In the genomic region with DNA sequence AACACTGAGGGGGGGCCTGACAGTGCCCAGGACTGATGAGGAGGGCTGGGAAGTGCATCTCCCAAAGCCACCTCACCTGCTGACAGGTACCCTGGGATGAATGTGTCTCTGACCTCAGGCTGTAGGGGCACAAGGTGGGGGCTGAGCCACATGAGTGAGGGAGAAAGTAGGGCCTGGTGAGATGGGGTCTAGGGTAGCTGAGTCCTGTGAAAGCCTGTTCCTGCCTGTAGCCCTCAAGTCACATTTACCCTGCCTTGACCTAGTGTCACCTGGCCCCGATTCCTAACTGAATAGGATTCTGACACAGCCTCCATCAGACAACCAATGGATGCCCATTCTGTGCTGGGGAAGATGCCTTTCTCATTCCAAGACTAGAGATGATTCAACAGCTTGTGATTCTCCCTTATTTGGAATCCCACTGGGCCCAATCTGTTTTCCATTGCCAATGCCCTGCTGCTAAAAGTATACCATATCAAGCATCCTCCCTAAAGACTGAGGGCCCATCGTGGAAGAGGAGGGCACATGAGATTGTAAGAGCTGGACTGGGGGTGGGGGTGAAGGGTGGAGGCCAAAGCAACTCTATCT, we compare ENCODE assay signal across 20 cellular contexts. TPM values are rescaled to one million over a fixed set of nuclear protein-coding genes. Genes with fewer than 3 reads are reported as not detected.
DNase-seq lines count a peak whose midpoint lies in the region; ATAC-seq, FAIRE-seq and TF ChIP-seq lines count a peak whose summit lies in the region.
"Had no signal": no experiment of that assay in that cellular context is flagged by ENCODE, and none has a peak within 500 bp of the region (broad histone marks: within the 10 kb centered on the region; RNA-seq: fewer than 3 reads in every experiment).

No MANE protein-coding gene starts in this region.

- no peak overlapping the region for H3K4me2 ChIP-seq in HepG2 (ENCODE audit: low read depth, low read length)

- H3K9me3 ChIP-seq in upper lobe of right lung (no peaks in the 10 kb centered on the region), HepG2 (ENCODE audit: low read length) (no peaks in the 10 kb centered on the region)

- no peaks in the 10 kb centered on the region for H3K27me3 ChIP-seq in upper lobe of right lung
- peaks cover 0 to 12% of the 10 kb centered on the region in 2 experiments; a peak in 4 of 5 replicates for H3K27me3 ChIP-seq in HepG2 (ENCODE audit: control insufficient read depth in 1 of 2, insufficient read depth in 2 of 2, low read length in 2 of 2)

- no TSS peak for BruUV-seq in HepG2 (replicated peaks; lab: Mats Ljungman, UMichigan)

- no peak for TF ChIP-seq POLR2A in HepG2 (IDR thresholded peaks at IDR 0.05; ENCODE audit: insufficient read depth in 1 of 2, low read depth in 2 of 2, low read length in 2 of 2)

- POLR2A ChIA-PET in HepG2 (lab: Yijun Ruan, JAX) = no interaction called here

- H3K4me1 ChIP-seq in upper lobe of right lung (no peaks in the 10 kb centered on the region), HepG2 (ENCODE audit: insufficient read depth, low read length) (no peaks in the 10 kb centered on the region)

- H4K20me1 ChIP-seq in HepG2 (ENCODE audit: insufficient read depth, low read length) = no peaks in the 10 kb centered on the region

- no peak for FAIRE-seq in HepG2 (lab: Jason Lieb, UNC)
- FAIRE-seq: GM12892 had no signal

- DNase-seq in GM03348 (ENCODE audit: low spot score) (peak; percentile 26), cerebellar cortex (ENCODE audit: low spot score) (peak; percentile 70), fibroblast of peridontal ligament (ENCODE audit: extremely low read depth) (peak; percentile 31), upper lobe of right lung (no peak), HepG2 (ENCODE audit: low spot score) (no peak), posterior vena cava (ENCODE audit: low spot score) (no peak), OCI-M1 (lab: John Stamatoyannopoulos, UW) (no peak)
- DNase-seq: ACHN, H7, KBM-7, MV-4-11, NCI-H187, NCI-H2107, NCI-H2227 treated with DMSO at 0.1 percent for 48 hours, NCI-H510A treated with DMSO at 0.1 percent for 48 hours, NCI-H774, Right ventricle myocardium superior had no signal

- H3K4me3 ChIP-seq in upper lobe of right lung (no peak overlapping the region), HepG2 (replicated peaks in 1 of 3; ENCODE audit: insufficient read depth in 1 of 3, low read depth in 2 of 3, low read length in 3 of 3) (no peak overlapping the region)

- no peaks in the 10 kb centered on the region for H3K36me3 ChIP-seq in upper lobe of right lung
- no peaks in the 10 kb centered on the region for H3K36me3 ChIP-seq in HepG2 (replicated peaks in 1 of 2; ENCODE audit: control insufficient read depth in 1 of 2, insufficient read depth in 2 of 2, low read length in 2 of 2)

- CTCF ChIA-PET in HepG2 (lab: Yijun Ruan, JAX; ENCODE audit: low intra/inter-chr PET ratio, low total read pairs) = no interaction called here

- H3K27ac ChIP-seq in upper lobe of right lung (no peak overlapping the region), HepG2 (ENCODE audit: extremely low read length, insufficient read depth, low read length) (no peak overlapping the region)

- TF ChIP-seq CTCF in upper lobe of right lung (IDR thresholded peaks at IDR 0.05) (no peak), HepG2 (CRISPR knock-in tag; IDR thresholded peaks at IDR 0.05) (no peak)

- no peak for TF ChIP-seq RAD21 in HepG2 (CRISPR knock-in tag; IDR thresholded peaks at IDR 0.05)

- no peak for TF ChIP-seq EP300 in HepG2 (IDR thresholded peaks at IDR 0.05; ENCODE audit: low read depth in 2 of 2, low read length in 2 of 2)
- TF ChIP-seq EP300 in HepG2 (CRISPR knock-in tag; IDR thresholded peaks at IDR 0.05; ENCODE audit: borderline replicate concordance) = no peak

- in situ Hi-C loops in HepG2 (cut with HindIII; ENCODE audit: extremely low pct_ligation_motif_present, low pct_unique_long_range_greater_than_20kb) = no loop called here

- whole genome bisulfite sequencing in HepG2 (ENCODE audit: low lambda C conversion rate) = 0% methylated on average over 1 of the region's 2 CpGs

- no peak overlapping the region for H3K9ac ChIP-seq in HepG2 (ENCODE audit: insufficient read depth, low read depth, low read length)

- H2AFZ ChIP-seq in HepG2 (ENCODE audit: low read length) = no peak overlapping the region

- intact Hi-C loops in upper lobe of right lung (cut with DNase I) = no loop called here
- intact Hi-C loops in HepG2 (cut with micrococcal nuclease; ENCODE audit: unreplicated experiment) = no loop called here
- intact Hi-C loops in posterior vena cava (cut with DNase I) = no loop called here

- H3K79me2 ChIP-seq in HepG2 (ENCODE audit: insufficient read depth, low read length) = no peaks in the 10 kb centered on the region

- ATAC-seq in upper lobe of right lung (peak; percentile 22), HepG2 (no peak)

RNA-seq across cellular contexts. Expression of a gene that starts 11.1 kb away (rescaled TPM):
- not detected for total RNA-seq in upper lobe of right lung
- total RNA-seq in HepG2 (2016; rRNA removed; fragmentation: Illumina TruSeq; extraction: Trizol) = not detected in 2 replicates
- not detected in 2 replicates for total RNA-seq in HepG2 (2016; cell fraction: cytosol; rRNA removed; fragmentation: Illumina TruSeq; extraction: Trizol; ENCODE audit: low read depth)
- total RNA-seq in HepG2 (2016; cell fraction: insoluble cytoplasmic fraction; rRNA removed; fragmentation: Illumina TruSeq; extraction: Trizol) = not detected in 2 replicates
- not detected in 2 replicates for total RNA-seq in HepG2 (2016; cell fraction: membrane; rRNA removed; fragmentation: Illumina TruSeq; extraction: Trizol)
- not detected in 2 replicates for total RNA-seq in HepG2 (2016; cell fraction: nucleus; rRNA removed; fragmentation: Illumina TruSeq; extraction: Trizol)
- not detected in 2 replicates for polyA plus RNA-seq in HepG2 (2011; rRNA removed)
- not detected in 2 replicates for polyA plus RNA-seq in HepG2 (2011; cell fraction: cytosol; rRNA removed)
- polyA plus RNA-seq in HepG2 (2011; cell fraction: nucleus; rRNA removed) = not detected in 2 replicates
- not detected in 2 replicates for polyA plus RNA-seq in HepG2 (2012)
- polyA plus RNA-seq in HepG2 (2016; cell fraction: cytosol; fragmentation: Illumina TruSeq; extraction: Trizol; ENCODE audit: low read depth) = not detected in 2 replicates
- polyA plus RNA-seq in HepG2 (2016; cell fraction: insoluble cytoplasmic fraction; fragmentation: Illumina TruSeq; extraction: Trizol; ENCODE audit: low read depth) = not detected in 2 replicates
- not detected in 2 replicates for polyA plus RNA-seq in HepG2 (2016; cell fraction: membrane; fragmentation: Illumina TruSeq; extraction: Trizol; ENCODE audit: low read depth)
- not detected in 2 replicates for polyA plus RNA-seq in HepG2 (2016; cell fraction: nucleus; fragmentation: Illumina TruSeq; extraction: Trizol; ENCODE audit: insufficient read depth, low read depth)
- polyA minus RNA-seq in HepG2 (2011; rRNA and poly(A)+ RNA removed; ENCODE audit: low replicate concordance) = not detected in 2 replicates
- polyA minus RNA-seq in HepG2 (2011; cell fraction: cytosol; rRNA and poly(A)+ RNA removed) = not detected in 2 replicates
- not detected in 2 replicates for polyA minus RNA-seq in HepG2 (2011; cell fraction: nucleus; rRNA and poly(A)+ RNA removed)
- total RNA-seq in posterior vena cava = not detected
- total RNA-seq: Daoy, OCI-LY7, Right ventricle myocardium superior had no signal

RNA-seq across cellular contexts. Expression of a gene that starts 38.9 kb away (rescaled TPM):
- total RNA-seq in upper lobe of right lung = 62.4 TPM
- 28.9 and 29.7 TPM in 2 replicates for total RNA-seq in HepG2 (2016; rRNA removed; fragmentation: Illumina TruSeq; extraction: Trizol)
- 5.7 and 5.9 TPM in 2 replicates for total RNA-seq in HepG2 (2016; cell fraction: cytosol; rRNA removed; fragmentation: Illumina TruSeq; extraction: Trizol; ENCODE audit: low read depth)
- 26.4 and 28.8 TPM in 2 replicates for total RNA-seq in HepG2 (2016; cell fraction: insoluble cytoplasmic fraction; rRNA removed; fragmentation: Illumina TruSeq; extraction: Trizol)
- 13.5 and 15.5 TPM in 2 replicates for total RNA-seq in HepG2 (2016; cell fraction: membrane; rRNA removed; fragmentation: Illumina TruSeq; extraction: Trizol)
- total RNA-seq in HepG2 (2016; cell fraction: nucleus; rRNA removed; fragmentation: Illumina TruSeq; extraction: Trizol) = 18.1 and 19.1 TPM in 2 replicates
- 26.0 and 26.6 TPM in 2 replicates for polyA plus RNA-seq in HepG2 (2011; rRNA removed)
- polyA plus RNA-seq in HepG2 (2011; cell fraction: cytosol; rRNA removed) = 16.8 and 22.0 TPM in 2 replicates
- polyA plus RNA-seq in HepG2 (2011; cell fraction: nucleus; rRNA removed) = 34.0 and 38.2 TPM in 2 replicates
- 20.3 and 22.7 TPM in 2 replicates for polyA plus RNA-seq in HepG2 (2012)
- polyA plus RNA-seq in HepG2 (2016; cell fraction: cytosol; fragmentation: Illumina TruSeq; extraction: Trizol; ENCODE audit: low read depth) = 4.3 and 4.6 TPM in 2 replicates
- polyA plus RNA-seq in HepG2 (2016; cell fraction: insoluble cytoplasmic fraction; fragmentation: Illumina TruSeq; extraction: Trizol; ENCODE audit: low read depth) = 22.1 and 30.0 TPM in 2 replicates
- polyA plus RNA-seq in HepG2 (2016; cell fraction: membrane; fragmentation: Illumina TruSeq; extraction: Trizol; ENCODE audit: low read depth) = 9.7 and 10.4 TPM in 2 replicates
- 30.2 and 32.6 TPM in 2 replicates for polyA plus RNA-seq in HepG2 (2016; cell fraction: nucleus; fragmentation: Illumina TruSeq; extraction: Trizol; ENCODE audit: insufficient read depth, low read depth)
- polyA minus RNA-seq in HepG2 (2011; rRNA and poly(A)+ RNA removed; ENCODE audit: low replicate concordance) = 92.9 and 98.5 TPM in 2 replicates
- polyA minus RNA-seq in HepG2 (2011; cell fraction: cytosol; rRNA and poly(A)+ RNA removed) = 32.7 and 33.4 TPM in 2 replicates
- 19.2 and 21.4 TPM in 2 replicates for polyA minus RNA-seq in HepG2 (2011; cell fraction: nucleus; rRNA and poly(A)+ RNA removed)
- total RNA-seq in posterior vena cava = 10 to 100 TPM; 53.7 to 63.0 TPM

RNA-seq across cellular contexts. Expression of a gene that starts 52.8 kb away (rescaled TPM):
- 0.46 TPM for total RNA-seq in upper lobe of right lung
- not detected in 2 replicates for total RNA-seq in HepG2 (2016; rRNA removed; fragmentation: Illumina TruSeq; extraction: Trizol)
- total RNA-seq in HepG2 (2016; cell fraction: cytosol; rRNA removed; fragmentation: Illumina TruSeq; extraction: Trizol; ENCODE audit: low read depth) = not detected in 2 replicates
- not detected in 2 replicates for total RNA-seq in HepG2 (2016; cell fraction: insoluble cytoplasmic fraction; rRNA removed; fragmentation: Illumina TruSeq; extraction: Trizol)
- total RNA-seq in HepG2 (2016; cell fraction: membrane; rRNA removed; fragmentation: Illumina TruSeq; extraction: Trizol) = not detected in 2 replicates
- not detected in 2 replicates for total RNA-seq in HepG2 (2016; cell fraction: nucleus; rRNA removed; fragmentation: Illumina TruSeq; extraction: Trizol)
- not detected in 2 replicates for polyA plus RNA-seq in HepG2 (2011; rRNA removed)
- not detected in 2 replicates for polyA plus RNA-seq in HepG2 (2011; cell fraction: cytosol; rRNA removed)
- polyA plus RNA-seq in HepG2 (2011; cell fraction: nucleus; rRNA removed) = not detected in 2 replicates
- polyA plus RNA-seq in HepG2 (2012) = not detected in 2 replicates
- polyA plus RNA-seq in HepG2 (2016; cell fraction: cytosol; fragmentation: Illumina TruSeq; extraction: Trizol; ENCODE audit: low read depth) = not detected in 2 replicates
- not detected in 2 replicates for polyA plus RNA-seq in HepG2 (2016; cell fraction: insoluble cytoplasmic fraction; fragmentation: Illumina TruSeq; extraction: Trizol; ENCODE audit: low read depth)
- not detected in 2 replicates for polyA plus RNA-seq in HepG2 (2016; cell fraction: membrane; fragmentation: Illumina TruSeq; extraction: Trizol; ENCODE audit: low read depth)
- polyA plus RNA-seq in HepG2 (2016; cell fraction: nucleus; fragmentation: Illumina TruSeq; extraction: Trizol; ENCODE audit: insufficient read depth, low read depth) = not detected in 2 replicates
- 0.12 TPM in 1 of 2 replicates, not detected in the other for polyA minus RNA-seq in HepG2 (2011; rRNA and poly(A)+ RNA removed; ENCODE audit: low replicate concordance)
- not detected in 2 replicates for polyA minus RNA-seq in HepG2 (2011; cell fraction: cytosol; rRNA and poly(A)+ RNA removed)
- not detected in 2 replicates for polyA minus RNA-seq in HepG2 (2011; cell fraction: nucleus; rRNA and poly(A)+ RNA removed)
- total RNA-seq in posterior vena cava = under 1 TPM; 0.33 to 0.42 TPM
- total RNA-seq: OCI-LY7 had no signal

Comparison
In these comparisons a context has a peak if more than half of its experiments do, and no peak if none do; other contexts are left out.
1. DNase-seq: peak in GM03348 (single experiment), cerebellar cortex (single experiment) and fibroblast of peridontal ligament (single experiment); none in upper lobe of right lung (single experiment), HepG2 (single experiment), posterior vena cava (single experiment) and OCI-M1 (single experiment).